ENCODE assay signal across 24 cellular contexts in the genomic region with DNA sequence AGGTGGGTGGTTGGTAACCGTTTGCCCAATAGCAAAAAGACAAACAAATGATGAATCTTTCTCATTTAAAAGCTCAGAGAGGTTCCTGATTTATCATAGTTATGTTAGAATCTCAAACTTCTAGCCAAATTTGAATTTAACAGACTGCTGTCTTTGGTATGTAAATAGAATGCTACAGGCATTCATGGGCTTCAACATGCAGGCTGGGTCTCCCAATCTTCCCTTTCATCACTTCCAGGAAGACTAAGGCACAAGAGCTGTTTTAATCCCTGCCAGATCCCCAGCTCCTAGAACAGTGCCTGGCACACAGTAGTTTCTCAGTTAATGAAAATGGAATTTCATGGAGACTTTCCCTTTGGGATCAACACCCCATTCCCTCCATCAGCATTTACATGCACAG.
"Had no signal": no experiment of that assay in that cellular context is flagged by ENCODE, and none has a peak within 500 bp of the region (broad histone marks: within the 10 kb centered on the region; RNA-seq: fewer than 3 reads in every experiment).

No MANE protein-coding gene starts in this region.

- H3K9me3 Mint-ChIP-seq: naive thymus-derived CD4-positive, alpha-beta T cell; nephron; neural progenitor cell; stimulated activated effector memory CD8-positive, alpha-beta T cell treated with anti-CD3 and anti-CD28 coated beads, Interleukin-12 subunit alpha, Interleukin-12 subunit beta, amount 100 ng/mL, for 72 hours had no signal

- H3K36me3 ChIP-seq: gastrocnemius medialis, heart left ventricle, lower lobe of right lung, neural progenitor cell, prostate gland, right atrium auricular region, stomach, thyroid gland had no signal

- H3K4me3 ChIP-seq: dorsolateral prefrontal cortex, gastrocnemius medialis, heart left ventricle, lower lobe of right lung, neural progenitor cell, prostate gland, right atrium auricular region, smooth muscle cell, stomach, thyroid gland had no signal

- H3K27me3 ChIP-seq: gastrocnemius medialis, heart left ventricle, neural progenitor cell, right atrium auricular region, stomach, thyroid gland had no signal

- H3K27ac ChIP-seq: dorsolateral prefrontal cortex, gastrocnemius medialis, heart left ventricle, lower lobe of right lung, neural progenitor cell, parathyroid adenoma, prostate gland, right atrium auricular region, stomach, thyroid gland had no signal

- H3K4me2 ChIP-seq: neural progenitor cell, smooth muscle cell had no signal

- H3K4me3 Mint-ChIP-seq: naive thymus-derived CD4-positive, alpha-beta T cell; nephron; neural progenitor cell; stimulated activated effector memory CD8-positive, alpha-beta T cell treated with anti-CD3 and anti-CD28 coated beads, Interleukin-12 subunit alpha, Interleukin-12 subunit beta, amount 100 ng/mL, for 72 hours had no signal

- H2AFZ ChIP-seq: neural progenitor cell, parathyroid adenoma had no signal

- H3K9ac ChIP-seq: neural progenitor cell, parathyroid adenoma had no signal

- H3K4me1 ChIP-seq: gastrocnemius medialis, heart left ventricle, lower lobe of right lung, parathyroid adenoma, prostate gland, right atrium auricular region, stomach had no signal

- H3K36me3 Mint-ChIP-seq: naive thymus-derived CD4-positive, alpha-beta T cell; neural progenitor cell; stimulated activated effector memory CD8-positive, alpha-beta T cell treated with anti-CD3 and anti-CD28 coated beads, Interleukin-12 subunit alpha, Interleukin-12 subunit beta, amount 100 ng/mL, for 72 hours had no signal

- H3K9me3 ChIP-seq: gastrocnemius medialis, lower lobe of right lung, prostate gland, right atrium auricular region, stomach, thyroid gland had no signal

- H3K4me1 Mint-ChIP-seq: stimulated activated effector memory CD8-positive, alpha-beta T cell treated with anti-CD3 and anti-CD28 coated beads, Interleukin-12 subunit alpha, Interleukin-12 subunit beta, amount 100 ng/mL, for 72 hours had no signal

- DNase-seq: dorsolateral prefrontal cortex; effector CD4-positive, alpha-beta T cell; foreskin fibroblast; gastrocnemius medialis; heart left ventricle; hippocampal formation; left ventricle myocardium superior; lower lobe of right lung; midbrain; naive thymus-derived CD4-positive, alpha-beta T cell; stimulated activated CD4-positive, alpha-beta T cell treated with anti-CD3 and anti-CD28 coated beads, Interleukin-12 subunit alpha, Interleukin-12 subunit beta, amount 100 ng/mL, for 4 hours; stimulated activated CD4-positive, alpha-beta T cell treated with anti-CD3 and anti-CD28 coated beads, Interleukin-1b, Interleukin-23, amount 100 ng/mL, for 48 hours; stimulated activated CD4-positive, alpha-beta T cell treated with anti-CD3 and anti-CD28 coated beads, Interleukin-4, amount 100 ng/mL, for 24 hours; stimulated activated naive CD4-positive, alpha-beta T cell treated with Interleukin-2 at 50 U/mL for 16 hours; stomach; thyroid gland had no signal

- ATAC-seq: gastrocnemius medialis; heart left ventricle; left ventricle myocardium superior; lower lobe of right lung; naive thymus-derived CD4-positive, alpha-beta T cell; sciatic nerve; stimulated activated effector memory CD8-positive, alpha-beta T cell treated with anti-CD3 and anti-CD28 coated beads, Interleukin-12 subunit alpha, Interleukin-12 subunit beta, amount 100 ng/mL, for 72 hours had no signal

- H3K27ac Mint-ChIP-seq: naive thymus-derived CD4-positive, alpha-beta T cell; nephron; neural progenitor cell; stimulated activated effector memory CD8-positive, alpha-beta T cell treated with anti-CD3 and anti-CD28 coated beads, Interleukin-12 subunit alpha, Interleukin-12 subunit beta, amount 100 ng/mL, for 72 hours had no signal

- H3K79me2 ChIP-seq: parathyroid adenoma had no signal
